Comparison of ENCODE assay signal across 7 cellular contexts in the genomic region with DNA sequence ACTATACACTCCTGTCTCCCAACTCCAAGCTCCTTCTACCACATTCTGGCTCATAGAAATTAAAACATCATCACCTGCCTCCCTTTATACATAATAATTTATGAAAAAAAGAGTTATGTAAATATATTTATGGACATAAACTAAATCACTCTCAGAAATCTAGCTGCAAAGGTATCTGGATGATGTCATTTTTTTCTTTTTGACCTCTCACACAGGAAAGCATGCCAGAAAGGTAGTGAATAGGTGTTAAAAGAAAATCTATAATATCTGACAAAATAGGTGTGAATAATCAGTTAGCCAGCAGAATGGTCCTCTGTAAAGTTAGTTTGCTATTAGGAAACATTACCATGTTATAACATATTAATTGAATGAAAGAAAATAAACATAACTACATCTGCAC. TPM values are rescaled to one million over a fixed set of nuclear protein-coding genes. Genes with fewer than 3 reads are reported as not detected.
"Had no signal": no experiment of that assay in that cellular context is flagged by ENCODE, and none has a peak within 500 bp of the region (broad histone marks: within the 10 kb centered on the region; RNA-seq: fewer than 3 reads in every experiment).

No MANE protein-coding gene starts in this region.

- ATAC-seq: GM12878 had no signal

- H3K4me3 ChIP-seq: GM12878 had no signal

- DNase-seq: GDM1, GF-D8 had no signal

- FAIRE-seq: GM12878, GM12891, GM12892, GM18507, GM19239 had no signal

RNA-seq across cellular contexts. Expression of a gene that starts 7.8 kb away (rescaled TPM):
- total RNA-seq: GM12878 had no signal
- polyA plus RNA-seq: GM12878 had no signal
